Comparison of ENCODE assay signal across 1 cellular context in genomic region chr4:7358100-7358735, GRCh38.
TF ChIP-seq lines count a peak whose summit lies in the region.

No MANE protein-coding gene starts in this region.

TF ChIP-seq in HepG2, 621 proteins besides CTCF, POLR2A, EP300 and RAD21 (continued from another document):
- no peak for TF ChIP-seq AKNA (CRISPR knock-in tag; IDR thresholded peaks at IDR 0.05; ENCODE audit: borderline replicate concordance)
- no peak for TF ChIP-seq ATF7 (IDR thresholded peaks at IDR 0.05)
- TF ChIP-seq ATF7 (CRISPR knock-in tag; IDR thresholded peaks at IDR 0.05): no peak
- no peak for TF ChIP-seq ZNF275 (CRISPR knock-in tag; IDR thresholded peaks at IDR 0.05; ENCODE audit: borderline replicate concordance)
- no peak for TF ChIP-seq JARID2 (CRISPR knock-in tag; IDR thresholded peaks at IDR 0.05; ENCODE audit: insufficient replicate concordance)
- TF ChIP-seq ZNF18 (CRISPR knock-in tag; IDR thresholded peaks at IDR 0.05; ENCODE audit: insufficient replicate concordance): no peak
- TF ChIP-seq ZNF256 (CRISPR knock-in tag; conservative IDR thresholded peaks at IDR 0.05): no peak
- no peak for TF ChIP-seq FOXK1 (CRISPR knock-in tag; IDR thresholded peaks at IDR 0.05; ENCODE audit: borderline replicate concordance, low read depth)
- TF ChIP-seq ZFP41 (CRISPR knock-in tag; IDR thresholded peaks at IDR 0.05; ENCODE audit: borderline replicate concordance): no peak
- no peak for TF ChIP-seq ZNF800 (CRISPR knock-in tag; IDR thresholded peaks at IDR 0.05)
- no peak for TF ChIP-seq SCMH1 (CRISPR knock-in tag; IDR thresholded peaks at IDR 0.05; ENCODE audit: borderline replicate concordance)
- no peak for TF ChIP-seq KIAA2018 (CRISPR knock-in tag; IDR thresholded peaks at IDR 0.05; ENCODE audit: borderline replicate concordance)
